Comparison of ENCODE assay signal across 8 cellular contexts in the genomic region with DNA sequence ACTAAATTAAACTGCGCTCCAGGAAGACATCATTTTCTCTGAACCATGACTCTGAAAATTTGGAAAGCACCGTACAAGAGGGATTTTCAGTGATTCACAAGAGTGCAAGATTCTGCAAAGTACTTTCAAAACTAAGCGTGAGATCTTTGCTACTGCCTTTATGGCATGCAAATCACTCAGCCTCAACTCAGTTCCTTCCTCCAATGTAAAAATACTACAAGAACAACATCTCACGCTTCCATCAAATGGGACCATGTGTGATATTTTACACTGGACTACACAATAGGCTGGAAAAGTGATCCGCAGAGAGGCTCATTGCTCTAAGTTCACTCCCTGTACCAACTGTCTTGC. TPM values are rescaled to one million over a fixed set of nuclear protein-coding genes. Genes with fewer than 3 reads are reported as not detected.
DNase-seq lines count a peak whose midpoint lies in the region; ATAC-seq and TF ChIP-seq lines count a peak whose summit lies in the region.

No MANE protein-coding gene starts in this region.

- H3K4me3 Mint-ChIP-seq in natural killer cell: peak overlapping the region; percentile 100

- H3K4me1 Mint-ChIP-seq in natural killer cell: peaks cover 25 to 41% of the 10 kb centered on the region in 2 donors

- intact Hi-C loops in right cardiac atrium (cut with DNase I) (no loop called here), left ventricle myocardium superior (cut with micrococcal nuclease) (no loop called here), natural killer cell (cut with micrococcal nuclease) (no loop called here)

- CTCF ChIA-PET in RWPE1 (lab: Yijun Ruan, JAX): interaction anchor here (0.6 kb wide), 1 partner anchor 303 kb away, joined by 3 read pairs; no protein-coding TSS in a partner anchor

- no peaks in the 10 kb centered on the region for H3K27me3 Mint-ChIP-seq in natural killer cell (ENCODE audit: low read depth in 2 of 2)

- no peak for ATAC-seq in right cardiac atrium
- no peak for ATAC-seq in left ventricle myocardium superior
- peak; percentile 38 for ATAC-seq in HG03066 (IDR thresholded peaks at IDR 0.05; ENCODE audit: low read depth, unreplicated experiment)
- ATAC-seq in natural killer cell: no peak

- no peaks in the 10 kb centered on the region for H3K9me3 ChIP-seq in right cardiac atrium (ENCODE audit: control insufficient read depth, low read length)

- DNase-seq in right cardiac atrium: no peak
- DNase-seq in left ventricle myocardium superior: no peak
- no peak for DNase-seq in astrocyte of the cerebellum (ENCODE audit: low read depth)
- no peak for DNase-seq in natural killer cell
- no peak for DNase-seq in CD1c-positive myeloid dendritic cell (ENCODE audit: extremely low spot score)
- DNase-seq in RWPE1 (ENCODE audit: low spot score): no peak
- DNase-seq in SKM-1 (lab: John Stamatoyannopoulos, UW; ENCODE audit: unreplicated experiment): no peak

- H3K4me1 ChIP-seq in right cardiac atrium (ENCODE audit: control insufficient read depth, insufficient read depth, low read length): no peaks in the 10 kb centered on the region

- 60% methylated on average over 5 of the region's 5 CpGs for WGBS in right cardiac atrium

- H3K27ac ChIP-seq in right cardiac atrium (ENCODE audit: low read length) (no peak overlapping the region), RWPE1 (no peak overlapping the region)

- no peaks in the 10 kb centered on the region for H3K36me3 Mint-ChIP-seq in natural killer cell

- peak overlapping the region; percentile 54 to 94 for H3K27ac Mint-ChIP-seq in natural killer cell

- H3K9me3 Mint-ChIP-seq in natural killer cell: no peaks in the 10 kb centered on the region

- POLR2A ChIA-PET in RWPE1 (lab: Yijun Ruan, JAX; ENCODE audit: low non-redundant PET): no interaction called here

- no peak for TF ChIP-seq CTCF in astrocyte of the cerebellum (IDR thresholded peaks at IDR 0.05; ENCODE audit: low read depth, low read length, missing control alignments)
- TF ChIP-seq CTCF in natural killer cell (IDR thresholded peaks at IDR 0.05): no peak
- no peak for TF ChIP-seq CTCF in RWPE1 (conservative IDR thresholded peaks at IDR 0.05; ENCODE audit: low read depth)

- H3K4me3 ChIP-seq in right cardiac atrium (ENCODE audit: low read length) (peak overlapping the region; percentile 92), astrocyte of the cerebellum (ENCODE audit: low read depth, low read length) (peak overlapping the region; percentile 92)

- in situ Hi-C loops in astrocyte of the cerebellum (cut with HindIII; ENCODE audit: low sequenced_read_pairs): no loop called here

- H3K27me3 ChIP-seq in right cardiac atrium (ENCODE audit: control insufficient read depth, insufficient read depth): no peaks in the 10 kb centered on the region

RNA-seq across cellular contexts. Expression of a gene that starts 0.7 kb away (rescaled TPM):
- total RNA-seq in right cardiac atrium: 1 to 10 TPM; 2.9 to 4.7 (median 3.8) TPM
- polyA plus RNA-seq in right cardiac atrium: 4.7 TPM
- 1.7 TPM for total RNA-seq in left ventricle myocardium superior
- total RNA-seq in natural killer cell: 1 to 10 TPM; 6.0 to 8.1 (median 7.8) TPM
